ENCODE assay signal across 2 cellular contexts in the genomic region with DNA sequence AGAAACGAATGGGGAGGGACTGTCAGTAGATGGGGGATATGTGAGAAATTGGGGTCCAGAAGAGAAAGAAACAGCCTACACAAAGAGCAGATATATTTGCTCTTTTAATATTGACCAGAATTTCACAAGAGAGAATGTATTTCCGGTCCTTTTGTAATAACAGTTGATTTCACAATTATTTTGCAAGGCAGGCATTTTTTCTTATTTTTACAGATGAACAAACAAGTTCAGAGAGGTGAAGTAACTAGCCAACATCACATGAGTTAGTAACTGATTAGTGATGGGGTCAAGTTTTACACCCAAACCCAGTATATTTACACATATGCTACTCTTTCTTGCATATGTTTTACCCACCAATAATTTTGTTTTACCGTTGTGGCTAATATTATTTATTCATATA.
TF ChIP-seq lines count a peak whose summit lies in the region.

No MANE protein-coding gene starts in this region.

TF ChIP-seq in A549, 52 proteins besides CTCF, POLR2A, EP300 and RAD21 (continued from another document):
- TF ChIP-seq MAFK (IDR thresholded peaks at IDR 0.05; ENCODE audit: partially characterized antibody): peak; percentile 82

TF ChIP-seq in GM23338, 12 proteins besides CTCF, POLR2A, EP300 and RAD21 (continued from another document):
- TF ChIP-seq, protein P1, sequence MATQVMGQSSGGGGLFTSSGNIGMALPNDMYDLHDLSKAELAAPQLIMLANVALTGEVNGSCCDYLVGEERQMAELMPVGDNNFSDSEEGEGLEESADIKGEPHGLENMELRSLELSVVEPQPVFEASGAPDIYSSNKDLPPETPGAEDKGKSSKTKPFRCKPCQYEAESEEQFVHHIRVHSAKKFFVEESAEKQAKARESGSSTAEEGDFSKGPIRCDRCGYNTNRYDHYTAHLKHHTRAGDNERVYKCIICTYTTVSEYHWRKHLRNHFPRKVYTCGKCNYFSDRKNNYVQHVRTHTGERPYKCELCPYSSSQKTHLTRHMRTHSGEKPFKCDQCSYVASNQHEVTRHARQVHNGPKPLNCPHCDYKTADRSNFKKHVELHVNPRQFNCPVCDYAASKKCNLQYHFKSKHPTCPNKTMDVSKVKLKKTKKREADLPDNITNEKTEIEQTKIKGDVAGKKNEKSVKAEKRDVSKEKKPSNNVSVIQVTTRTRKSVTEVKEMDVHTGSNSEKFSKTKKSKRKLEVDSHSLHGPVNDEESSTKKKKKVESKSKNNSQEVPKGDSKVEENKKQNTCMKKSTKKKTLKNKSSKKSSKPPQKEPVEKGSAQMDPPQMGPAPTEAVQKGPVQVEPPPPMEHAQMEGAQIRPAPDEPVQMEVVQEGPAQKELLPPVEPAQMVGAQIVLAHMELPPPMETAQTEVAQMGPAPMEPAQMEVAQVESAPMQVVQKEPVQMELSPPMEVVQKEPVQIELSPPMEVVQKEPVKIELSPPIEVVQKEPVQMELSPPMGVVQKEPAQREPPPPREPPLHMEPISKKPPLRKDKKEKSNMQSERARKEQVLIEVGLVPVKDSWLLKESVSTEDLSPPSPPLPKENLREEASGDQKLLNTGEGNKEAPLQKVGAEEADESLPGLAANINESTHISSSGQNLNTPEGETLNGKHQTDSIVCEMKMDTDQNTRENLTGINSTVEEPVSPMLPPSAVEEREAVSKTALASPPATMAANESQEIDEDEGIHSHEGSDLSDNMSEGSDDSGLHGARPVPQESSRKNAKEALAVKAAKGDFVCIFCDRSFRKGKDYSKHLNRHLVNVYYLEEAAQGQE (IDR thresholded peaks at IDR 0.05; ENCODE audit: unreplicated experiment): no peak
- TF ChIP-seq ZNF114 (CRISPR knock-in tag; IDR thresholded peaks at IDR 0.05): no peak
